ENCODE assay signal across 8 cellular contexts in genomic region chr19:38362076-38362945, GRCh38. TPM values are rescaled to one million over a fixed set of nuclear protein-coding genes. Genes with fewer than 3 reads are reported as not detected.
A peak's percentile ranks its signal among the peaks of the same experiment; 100 is the strongest.
DNase-seq lines count a peak whose midpoint lies in the region; ATAC-seq and TF ChIP-seq lines count a peak whose summit lies in the region.

No MANE protein-coding gene starts in this region.

- H3K27ac ChIP-seq in PC-9 (no peak overlapping the region), subcutaneous abdominal adipose tissue (ENCODE audit: low read depth, low read length) (no peak overlapping the region)

- H3K4me2 ChIP-seq in PC-9, result peak overlapping the region; percentile 98

- CTCF ChIA-PET in PC-9 (lab: Charles Lee), result interaction anchor here (0.7 kb wide), 1 partner anchor 407 kb away, joined by 4 read pairs; no protein-coding TSS in a partner anchor

- no peaks in the 10 kb centered on the region for H3K79me2 ChIP-seq in PC-9 (ENCODE audit: low read depth)

- no peaks in the 10 kb centered on the region for H3K9me3 Mint-ChIP-seq in activated T-helper 1 cell treated with anti-CD3 and anti-CD28 coated beads, Interleukin-12 subunit alpha, Interleukin-12 subunit beta, Interleukin-2, Interleukin-4 antibody, amounts not matched to agents 30 ng/mL and 10 ng/mL and 1 ng/mL, durations not matched to agents 14 hours and 24 hours and 36 hours

- H3K9me3 ChIP-seq in PC-9 (ENCODE audit: insufficient read depth, low read depth), result no peaks in the 10 kb centered on the region
- peaks cover 4% of the 10 kb centered on the region for H3K9me3 ChIP-seq in neuron (ENCODE audit: low read length)
- no peaks in the 10 kb centered on the region for H3K9me3 ChIP-seq in subcutaneous abdominal adipose tissue (ENCODE audit: control insufficient read depth in 5 of 5, low read length in 5 of 5)

- no peak for TF ChIP-seq CTCF in PC-9 (conservative IDR thresholded peaks at IDR 0.05)
- TF ChIP-seq CTCF in fibroblast of the aortic adventitia (IDR thresholded peaks at IDR 0.05; ENCODE audit: insufficient read depth, low read length), result no peak

- peak overlapping the region in 1 of 5 donors; percentile 25 for H3K9ac ChIP-seq in subcutaneous abdominal adipose tissue (ENCODE audit: low read length in 5 of 5)

- ATAC-seq in HG03460 (IDR thresholded peaks at IDR 0.05; ENCODE audit: unreplicated experiment), result peak; percentile 41

- no peaks in the 10 kb centered on the region for H3K36me3 Mint-ChIP-seq in activated T-helper 1 cell treated with anti-CD3 and anti-CD28 coated beads, Interleukin-12 subunit alpha, Interleukin-12 subunit beta, Interleukin-2, Interleukin-4 antibody, amounts not matched to agents 30 ng/mL and 10 ng/mL and 1 ng/mL, durations not matched to agents 14 hours and 24 hours and 36 hours (ENCODE audit: low read depth)

- H4K20me1 ChIP-seq in PC-9 (ENCODE audit: insufficient read depth), result no peaks in the 10 kb centered on the region

- peaks cover 6% of the 10 kb centered on the region; the same call in 1 of the 2 replicates for H3K4me1 ChIP-seq in PC-9 (replicated peaks; ENCODE audit: insufficient read depth)
- H3K4me1 ChIP-seq in neuron (ENCODE audit: insufficient read depth, low read length), result no peaks in the 10 kb centered on the region
- H3K4me1 ChIP-seq in subcutaneous abdominal adipose tissue (ENCODE audit: control insufficient read depth in 5 of 5, insufficient read depth in 5 of 5, low read length in 5 of 5), result peaks cover 2 to 19% (median 17%) of the 10 kb centered on the region in 5 donors

- H2AFZ ChIP-seq in PC-9 (peak overlapping the region; percentile 94), neuron (ENCODE audit: low read depth, low read length) (peak overlapping the region; percentile 99)

- DNase-seq in Daoy (ENCODE audit: low read depth), result peak; percentile 89
- peak; percentile 57 to 83 for DNase-seq in PC-9
- peak; percentile 84 for DNase-seq in activated T-helper 1 cell treated with anti-CD3 and anti-CD28 coated beads, Interleukin-12 subunit alpha, Interleukin-12 subunit beta, Interleukin-2, Interleukin-4 antibody, amounts not matched to agents 30 ng/mL and 10 ng/mL and 1 ng/mL, durations not matched to agents 14 hours and 24 hours and 36 hours (ENCODE audit: low spot score)
- DNase-seq in fibroblast of the aortic adventitia (ENCODE audit: low read depth), result peak; percentile 36
- DNase-seq in NCI-H1092 (lab: John Stamatoyannopoulos, UW), result no peak

- POLR2A ChIA-PET in PC-9 (lab: Charles Lee; ENCODE audit: unreplicated experiment), result interaction anchor here (0.6 to 0.7 kb wide), 3 partner anchors 40 to 981 kb away, joined by 3 to 6 read pairs (median 4); no protein-coding TSS in a partner anchor

- intact Hi-C loops in PC-9 (cut with micrococcal nuclease; ENCODE audit: unreplicated experiment), result no loop called here
- intact Hi-C loops in activated T-helper 1 cell treated with anti-CD3 and anti-CD28 coated beads, Interleukin-12 subunit alpha, Interleukin-12 subunit beta, Interleukin-2, Interleukin-4 antibody, amounts not matched to agents 30 ng/mL and 10 ng/mL and 1 ng/mL, durations not matched to agents 14 hours and 24 hours and 36 hours (cut with micrococcal nuclease), result loop anchor here (1.0 to 2.0 kb wide), 6 partner anchors 12 to 488 kb away; partner anchors contain the start of genes GGN, PSMD8, SIPA1L3 and SPRED3

- H3K27me3 ChIP-seq in PC-9 (ENCODE audit: insufficient read depth, low read depth) (peaks cover 41% of the 10 kb centered on the region; the same call in 1 of the 2 replicates), neuron (ENCODE audit: insufficient read depth, low read length) (peaks cover 28% of the 10 kb centered on the region), subcutaneous abdominal adipose tissue (ENCODE audit: control insufficient read depth in 5 of 5, insufficient read depth in 4 of 5, low read length in 5 of 5) (peaks cover 8 to 36% (median 27%) of the 10 kb centered on the region in 5 donors)

- peak overlapping the region; percentile 74 for H3K4me3 ChIP-seq in PC-9
- peak overlapping the region; percentile 69 for H3K4me3 ChIP-seq in fibroblast of the aortic adventitia (ENCODE audit: low read depth, low read length)
- peak overlapping the region; percentile 54 for H3K4me3 ChIP-seq in neuron (ENCODE audit: low read length)
- H3K4me3 ChIP-seq in subcutaneous abdominal adipose tissue (ENCODE audit: low read depth in 1 of 5, low read length in 5 of 5), result peak overlapping the region; percentile 64 to 71 (median 69)

- peaks cover 22% of the 10 kb centered on the region for H3K4me1 Mint-ChIP-seq in activated T-helper 1 cell treated with anti-CD3 and anti-CD28 coated beads, Interleukin-12 subunit alpha, Interleukin-12 subunit beta, Interleukin-2, Interleukin-4 antibody, amounts not matched to agents 30 ng/mL and 10 ng/mL and 1 ng/mL, durations not matched to agents 14 hours and 24 hours and 36 hours (ENCODE audit: low read depth)

- H3K9me2 ChIP-seq in PC-9 (ENCODE audit: insufficient read depth), result no peaks in the 10 kb centered on the region

- peak overlapping the region; percentile 90 for H3K4me3 Mint-ChIP-seq in activated T-helper 1 cell treated with anti-CD3 and anti-CD28 coated beads, Interleukin-12 subunit alpha, Interleukin-12 subunit beta, Interleukin-2, Interleukin-4 antibody, amounts not matched to agents 30 ng/mL and 10 ng/mL and 1 ng/mL, durations not matched to agents 14 hours and 24 hours and 36 hours

- TSS peak; percentile 70 for BruUV-seq in PC-9 (replicated peaks; lab: Mats Ljungman, UMichigan)

- peak overlapping the region; percentile 81 for H3K27ac Mint-ChIP-seq in activated T-helper 1 cell treated with anti-CD3 and anti-CD28 coated beads, Interleukin-12 subunit alpha, Interleukin-12 subunit beta, Interleukin-2, Interleukin-4 antibody, amounts not matched to agents 30 ng/mL and 10 ng/mL and 1 ng/mL, durations not matched to agents 14 hours and 24 hours and 36 hours

- peaks cover 29% of the 10 kb centered on the region for H3K27me3 Mint-ChIP-seq in activated T-helper 1 cell treated with anti-CD3 and anti-CD28 coated beads, Interleukin-12 subunit alpha, Interleukin-12 subunit beta, Interleukin-2, Interleukin-4 antibody, amounts not matched to agents 30 ng/mL and 10 ng/mL and 1 ng/mL, durations not matched to agents 14 hours and 24 hours and 36 hours (ENCODE audit: insufficient read depth)

- H3F3A ChIP-seq in PC-9 (ENCODE audit: insufficient read depth, low read depth), result peaks cover 2% of the 10 kb centered on the region; the same call in 1 of the 2 replicates

- H3K36me3 ChIP-seq in PC-9 (ENCODE audit: low read depth) (no peaks in the 10 kb centered on the region), neuron (ENCODE audit: insufficient read depth, low read length) (no peaks in the 10 kb centered on the region), subcutaneous abdominal adipose tissue (ENCODE audit: control insufficient read depth in 5 of 5, insufficient read depth in 5 of 5, low read length in 5 of 5) (no peaks in the 10 kb centered on the region)

RNA-seq across cellular contexts. Expression of gene PSMD8, which starts 12.1 kb away (rescaled TPM):
- total RNA-seq in Daoy (2014; rRNA removed; shearing (Covaris generic)), result 273 and 343 TPM in 2 replicates
- total RNA-seq in PC-9 (2021) (141 and 222 TPM in 2 replicates), fibroblast of the aortic adventitia (ENCODE audit: low replicate concordance) (55.4 and 223 TPM in 2 replicates)
- total RNA-seq in activated T-helper 1 cell treated with anti-CD3 and anti-CD28 coated beads, Interleukin-12 subunit alpha, Interleukin-12 subunit beta, Interleukin-2, Interleukin-4 antibody, amounts not matched to agents 30 ng/mL and 10 ng/mL and 1 ng/mL, durations not matched to agents 14 hours and 24 hours and 36 hours, result 292 and 298 TPM in 2 replicates

RNA-seq across cellular contexts. Expression of gene GGN, which starts 25.5 kb away (rescaled TPM):
- total RNA-seq in Daoy (2014; rRNA removed; shearing (Covaris generic)), result not detected in 2 replicates
- total RNA-seq in PC-9 (2021) (1.0 and 2.1 TPM in 2 replicates), fibroblast of the aortic adventitia (ENCODE audit: low replicate concordance) (1.3 TPM in 1 of 2 replicates, not detected in the other)
- 0.17 and 0.39 TPM in 2 replicates for total RNA-seq in activated T-helper 1 cell treated with anti-CD3 and anti-CD28 coated beads, Interleukin-12 subunit alpha, Interleukin-12 subunit beta, Interleukin-2, Interleukin-4 antibody, amounts not matched to agents 30 ng/mL and 10 ng/mL and 1 ng/mL, durations not matched to agents 14 hours and 24 hours and 36 hours

RNA-seq across cellular contexts. Expression of gene SPRED3, which starts 26.2 kb away (rescaled TPM):
- total RNA-seq in Daoy (2014; rRNA removed; shearing (Covaris generic)), result 0.06 and 0.91 TPM in 2 replicates
- 4.7 and 5.4 TPM in 2 replicates for total RNA-seq in PC-9 (2021)
- 2.2 and 2.6 TPM in 2 replicates for total RNA-seq in activated T-helper 1 cell treated with anti-CD3 and anti-CD28 coated beads, Interleukin-12 subunit alpha, Interleukin-12 subunit beta, Interleukin-2, Interleukin-4 antibody, amounts not matched to agents 30 ng/mL and 10 ng/mL and 1 ng/mL, durations not matched to agents 14 hours and 24 hours and 36 hours
- 0.41 and 9.7 TPM in 2 replicates for total RNA-seq in fibroblast of the aortic adventitia (ENCODE audit: low replicate concordance)

RNA-seq across cellular contexts. Expression of gene CATSPERG, which starts 26.7 kb away (rescaled TPM):
- 0.23 and 0.45 TPM in 2 replicates for total RNA-seq in Daoy (2014; rRNA removed; shearing (Covaris generic))
- total RNA-seq in PC-9 (2021) (11.7 and 12.4 TPM in 2 replicates), fibroblast of the aortic adventitia (ENCODE audit: low replicate concordance) (0.98 and 1.4 TPM in 2 replicates)
- total RNA-seq in activated T-helper 1 cell treated with anti-CD3 and anti-CD28 coated beads, Interleukin-12 subunit alpha, Interleukin-12 subunit beta, Interleukin-2, Interleukin-4 antibody, amounts not matched to agents 30 ng/mL and 10 ng/mL and 1 ng/mL, durations not matched to agents 14 hours and 24 hours and 36 hours, result 3.0 and 4.8 TPM in 2 replicates

RNA-seq across cellular contexts. Expression of gene FAM98C, which starts 40.6 kb away (rescaled TPM):
- 19.0 and 21.9 TPM in 2 replicates for total RNA-seq in Daoy (2014; rRNA removed; shearing (Covaris generic))
- total RNA-seq in PC-9 (2021), result 15.8 and 19.5 TPM in 2 replicates
- 26.6 and 27.5 TPM in 2 replicates for total RNA-seq in activated T-helper 1 cell treated with anti-CD3 and anti-CD28 coated beads, Interleukin-12 subunit alpha, Interleukin-12 subunit beta, Interleukin-2, Interleukin-4 antibody, amounts not matched to agents 30 ng/mL and 10 ng/mL and 1 ng/mL, durations not matched to agents 14 hours and 24 hours and 36 hours
- 11.9 and 46.0 TPM in 2 replicates for total RNA-seq in fibroblast of the aortic adventitia (ENCODE audit: low replicate concordance)
